ENCODE assay signal across 1 cellular context in genomic region chr14:67961676-67962075, GRCh38.
TF ChIP-seq lines count a peak whose summit lies in the region.

No MANE protein-coding gene starts in this region.

TF ChIP-seq in K562, 482 proteins besides CTCF, POLR2A, EP300 and RAD21:
- TF ChIP-seq BCOR (IDR thresholded peaks at IDR 0.05) (no peak), ZNF316 (IDR thresholded peaks at IDR 0.05) (peak; percentile 24; the same call in 1 of the 2 replicates)
